8 cellular contexts compared by ENCODE assay signal in genomic region chr7:149261829-149262617, GRCh38. TPM values are rescaled to one million over a fixed set of nuclear protein-coding genes. Genes with fewer than 3 reads are reported as not detected.
DNase-seq lines count a peak whose midpoint lies in the region; ATAC-seq and TF ChIP-seq lines count a peak whose summit lies in the region.

ZNF783 (plus strand) TSS chr7:149262196; CDS start chr7:149262334, 138 bp downstream.

- no peaks in the 10 kb centered on the region for H3K27me3 Mint-ChIP-seq in CD4-positive, CD25-positive, alpha-beta regulatory T cell
- H3K27me3 Mint-ChIP-seq in activated CD8-positive, alpha-beta T cell treated with anti-CD3 and anti-CD28 coated beads for 36 hours, result no peaks in the 10 kb centered on the region

- H3K36me3 ChIP-seq in CD4-positive, CD25-positive, alpha-beta regulatory T cell (ENCODE audit: control insufficient read depth, insufficient read depth, low read length), result peaks cover 21% of the 10 kb centered on the region

- H3K4me3 Mint-ChIP-seq in CD4-positive, CD25-positive, alpha-beta regulatory T cell, result peak within 1 kb of the TSS; percentile 86 to 90 (median 88)
- H3K4me3 Mint-ChIP-seq in activated CD8-positive, alpha-beta T cell treated with anti-CD3 and anti-CD28 coated beads for 36 hours, result peak within 1 kb of the TSS; percentile 75

- H3K4me3 ChIP-seq in CD4-positive, CD25-positive, alpha-beta regulatory T cell (ENCODE audit: low read depth, low read length), result peak within 1 kb of the TSS; percentile 70

- peak; percentile 80 to 95 (median 86) for DNase-seq in CD4-positive, CD25-positive, alpha-beta regulatory T cell
- DNase-seq in NCI-H748 treated with DMSO at 0.1 percent for 48 hours (lab: John Stamatoyannopoulos, UW), result peak; percentile 52
- DNase-seq in activated CD8-positive, alpha-beta T cell treated with anti-CD3 and anti-CD28 coated beads for 36 hours, result peak; percentile 89
- DNase-seq in effector CD4-positive, alpha-beta T cell, result peak; percentile 76
- peak; percentile 91 for DNase-seq in medulla oblongata (ENCODE audit: extremely low spot score)
- peak; percentile 72 to 81 (median 79) for DNase-seq in stimulated activated CD4-positive, alpha-beta T cell treated with anti-CD3 and anti-CD28 coated beads, TNF-alpha, amount 100 ng/mL, for 48 hours (ENCODE audit: low read depth in 3 of 3)

- H3K27ac ChIP-seq in CD4-positive, CD25-positive, alpha-beta regulatory T cell (ENCODE audit: insufficient read depth, low read length, poor library complexity, severe bottlenecking), result peak within 1 kb of the TSS; percentile 57

- peak within 1 kb of the TSS; percentile 82 to 91 (median 90) for H3K27ac Mint-ChIP-seq in CD4-positive, CD25-positive, alpha-beta regulatory T cell
- H3K27ac Mint-ChIP-seq in activated CD8-positive, alpha-beta T cell treated with anti-CD3 and anti-CD28 coated beads for 36 hours, result peak within 1 kb of the TSS; percentile 87

- intact Hi-C loops in activated CD8-positive, alpha-beta T cell treated with anti-CD3 and anti-CD28 coated beads for 36 hours (cut with micrococcal nuclease), result no loop called here

- TF ChIP-seq CTCF in activated CD8-positive, alpha-beta T cell treated with anti-CD3 and anti-CD28 coated beads for 36 hours (IDR thresholded peaks at IDR 0.05), result peak; percentile 92

- peaks cover 27% of the 10 kb centered on the region for H3K4me1 ChIP-seq in CD4-positive, CD25-positive, alpha-beta regulatory T cell (ENCODE audit: control insufficient read depth, insufficient read depth, low read length, poor library complexity, severe bottlenecking)

- CTCF ChIA-PET in activated CD8-positive, alpha-beta T cell treated with anti-CD3 and anti-CD28 coated beads for 36 hours (lab: Charles Lee), result interaction anchor here (0.5 to 1.9 kb wide), 20 partner anchors 9 to 371 kb away, joined by 3 to 34 read pairs (median 4); partner anchors contain the start of genes ZNF212, ZNF282, ZNF398 and ZNF425

- no peaks in the 10 kb centered on the region for H3K9me3 Mint-ChIP-seq in CD4-positive, CD25-positive, alpha-beta regulatory T cell
- H3K9me3 Mint-ChIP-seq in activated CD8-positive, alpha-beta T cell treated with anti-CD3 and anti-CD28 coated beads for 36 hours, result no peaks in the 10 kb centered on the region

- ATAC-seq in CD4-positive, CD25-positive, alpha-beta regulatory T cell (ENCODE audit: low read depth in 2 of 2), result peak; percentile 92 to 94
- peak; percentile 83 for ATAC-seq in GM19328 (IDR thresholded peaks at IDR 0.05; ENCODE audit: unreplicated experiment)
- ATAC-seq in HG03469 (IDR thresholded peaks at IDR 0.05; ENCODE audit: unreplicated experiment), result peak; percentile 69
- peak; percentile 87 for ATAC-seq in activated CD8-positive, alpha-beta T cell treated with anti-CD3 and anti-CD28 coated beads for 36 hours

- peaks cover 12 to 39% (median 23%) of the 10 kb centered on the region in 4 donors for H3K4me1 Mint-ChIP-seq in CD4-positive, CD25-positive, alpha-beta regulatory T cell
- H3K4me1 Mint-ChIP-seq in activated CD8-positive, alpha-beta T cell treated with anti-CD3 and anti-CD28 coated beads for 36 hours (ENCODE audit: low read depth), result peaks cover 29% of the 10 kb centered on the region

- peaks cover 14% of the 10 kb centered on the region for H3K36me3 Mint-ChIP-seq in CD4-positive, CD25-positive, alpha-beta regulatory T cell
- peaks cover 20% of the 10 kb centered on the region for H3K36me3 Mint-ChIP-seq in activated CD8-positive, alpha-beta T cell treated with anti-CD3 and anti-CD28 coated beads for 36 hours (ENCODE audit: low read depth)

- POLR2A ChIA-PET in activated CD8-positive, alpha-beta T cell treated with anti-CD3 and anti-CD28 coated beads for 36 hours (lab: Charles Lee), result interaction anchor here (0.6 to 1.7 kb wide), 11 partner anchors 12 to 197 kb away, joined by 3 to 11 read pairs (median 4); partner anchors contain the start of gene ZNF282

- H3K9me3 ChIP-seq in CD4-positive, CD25-positive, alpha-beta regulatory T cell (ENCODE audit: control insufficient read depth in 2 of 2, low read length in 2 of 2), result no peaks in the 10 kb centered on the region

- H3K27me3 ChIP-seq in CD4-positive, CD25-positive, alpha-beta regulatory T cell (ENCODE audit: control insufficient read depth, insufficient read depth, low read length), result no peaks in the 10 kb centered on the region

RNA-seq across cellular contexts. Expression of gene ZNF783, which starts in this region (rescaled TPM):
- 30.2 TPM for total RNA-seq in CD4-positive, CD25-positive, alpha-beta regulatory T cell
- 1 to 10 TPM; 2.7 to 5.3 (median 4.7) TPM for polyA plus RNA-seq in CD4-positive, CD25-positive, alpha-beta regulatory T cell
- 10 to 100 TPM; 13.2 to 13.4 TPM for total RNA-seq in activated CD8-positive, alpha-beta T cell treated with anti-CD3 and anti-CD28 coated beads for 36 hours

Comparison
In these comparisons a context has a peak if more than half of its experiments do, and no peak if none do; other contexts are left out.
1. Peak in every context shown above with its lines: DNase-seq, ATAC-seq, H3K4me3 ChIP-seq and H3K27ac ChIP-seq.